1 cellular context compared by ENCODE assay signal in the genomic region with DNA sequence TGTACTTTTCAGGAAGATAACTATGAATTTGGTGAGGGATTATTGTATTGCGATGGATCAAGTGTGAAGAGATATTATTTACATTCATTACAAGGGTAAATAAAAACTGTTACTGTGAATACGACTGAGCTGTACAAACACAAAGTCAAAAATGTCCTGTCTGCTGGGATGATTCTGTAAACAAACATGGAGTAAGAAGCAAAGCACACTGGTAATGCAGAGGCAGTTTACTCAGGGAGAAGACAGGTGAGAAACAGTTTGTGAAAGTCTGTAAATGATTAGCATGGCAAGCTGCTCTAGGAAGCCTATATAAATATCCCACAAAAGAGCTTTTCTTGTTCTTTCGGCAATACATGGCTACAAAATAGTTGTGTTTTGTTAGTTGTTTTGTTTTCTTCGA.
TF ChIP-seq lines count a peak whose summit lies in the region.

No MANE protein-coding gene starts in this region.

TF ChIP-seq in WTC11, 78 proteins besides CTCF, POLR2A, EP300 and RAD21 (continued from another document):
- TF ChIP-seq, protein P1, sequence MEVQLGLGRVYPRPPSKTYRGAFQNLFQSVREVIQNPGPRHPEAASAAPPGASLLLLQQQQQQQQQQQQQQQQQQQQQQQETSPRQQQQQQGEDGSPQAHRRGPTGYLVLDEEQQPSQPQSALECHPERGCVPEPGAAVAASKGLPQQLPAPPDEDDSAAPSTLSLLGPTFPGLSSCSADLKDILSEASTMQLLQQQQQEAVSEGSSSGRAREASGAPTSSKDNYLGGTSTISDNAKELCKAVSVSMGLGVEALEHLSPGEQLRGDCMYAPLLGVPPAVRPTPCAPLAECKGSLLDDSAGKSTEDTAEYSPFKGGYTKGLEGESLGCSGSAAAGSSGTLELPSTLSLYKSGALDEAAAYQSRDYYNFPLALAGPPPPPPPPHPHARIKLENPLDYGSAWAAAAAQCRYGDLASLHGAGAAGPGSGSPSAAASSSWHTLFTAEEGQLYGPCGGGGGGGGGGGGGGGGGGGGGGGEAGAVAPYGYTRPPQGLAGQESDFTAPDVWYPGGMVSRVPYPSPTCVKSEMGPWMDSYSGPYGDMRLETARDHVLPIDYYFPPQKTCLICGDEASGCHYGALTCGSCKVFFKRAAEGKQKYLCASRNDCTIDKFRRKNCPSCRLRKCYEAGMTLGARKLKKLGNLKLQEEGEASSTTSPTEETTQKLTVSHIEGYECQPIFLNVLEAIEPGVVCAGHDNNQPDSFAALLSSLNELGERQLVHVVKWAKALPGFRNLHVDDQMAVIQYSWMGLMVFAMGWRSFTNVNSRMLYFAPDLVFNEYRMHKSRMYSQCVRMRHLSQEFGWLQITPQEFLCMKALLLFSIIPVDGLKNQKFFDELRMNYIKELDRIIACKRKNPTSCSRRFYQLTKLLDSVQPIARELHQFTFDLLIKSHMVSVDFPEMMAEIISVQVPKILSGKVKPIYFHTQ (CRISPR knock-in tag; IDR thresholded peaks at IDR 0.05): no peak
- TF ChIP-seq CREM (CRISPR knock-in tag; IDR thresholded peaks at IDR 0.05) (no peak), TCF7 (CRISPR knock-in tag; IDR thresholded peaks at IDR 0.05; ENCODE audit: low read depth) (no peak), ELF4 (CRISPR knock-in tag; IDR thresholded peaks at IDR 0.05; ENCODE audit: low read depth) (no peak), RELA (CRISPR knock-in tag; IDR thresholded peaks at IDR 0.05; ENCODE audit: borderline replicate concordance) (no peak)
- TF ChIP-seq, protein P2, sequence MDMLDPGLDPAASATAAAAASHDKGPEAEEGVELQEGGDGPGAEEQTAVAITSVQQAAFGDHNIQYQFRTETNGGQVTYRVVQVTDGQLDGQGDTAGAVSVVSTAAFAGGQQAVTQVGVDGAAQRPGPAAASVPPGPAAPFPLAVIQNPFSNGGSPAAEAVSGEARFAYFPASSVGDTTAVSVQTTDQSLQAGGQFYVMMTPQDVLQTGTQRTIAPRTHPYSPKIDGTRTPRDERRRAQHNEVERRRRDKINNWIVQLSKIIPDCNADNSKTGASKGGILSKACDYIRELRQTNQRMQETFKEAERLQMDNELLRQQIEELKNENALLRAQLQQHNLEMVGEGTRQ (CRISPR knock-in tag; IDR thresholded peaks at IDR 0.05): no peak
- TF ChIP-seq, protein P3, sequence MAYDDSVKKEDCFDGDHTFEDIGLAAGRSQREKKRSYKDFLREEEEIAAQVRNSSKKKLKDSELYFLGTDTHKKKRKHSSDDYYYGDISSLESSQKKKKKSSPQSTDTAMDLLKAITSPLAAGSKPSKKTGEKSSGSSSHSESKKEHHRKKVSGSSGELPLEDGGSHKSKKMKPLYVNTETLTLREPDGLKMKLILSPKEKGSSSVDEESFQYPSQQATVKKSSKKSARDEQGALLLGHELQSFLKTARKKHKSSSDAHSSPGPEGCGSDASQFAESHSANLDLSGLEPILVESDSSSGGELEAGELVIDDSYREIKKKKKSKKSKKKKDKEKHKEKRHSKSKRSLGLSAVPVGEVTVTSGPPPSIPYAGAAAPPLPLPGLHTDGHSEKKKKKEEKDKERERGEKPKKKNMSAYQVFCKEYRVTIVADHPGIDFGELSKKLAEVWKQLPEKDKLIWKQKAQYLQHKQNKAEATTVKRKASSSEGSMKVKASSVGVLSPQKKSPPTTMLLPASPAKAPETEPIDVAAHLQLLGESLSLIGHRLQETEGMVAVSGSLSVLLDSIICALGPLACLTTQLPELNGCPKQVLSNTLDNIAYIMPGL (CRISPR knock-in tag; IDR thresholded peaks at IDR 0.05): no peak
- TF ChIP-seq, protein P4, sequence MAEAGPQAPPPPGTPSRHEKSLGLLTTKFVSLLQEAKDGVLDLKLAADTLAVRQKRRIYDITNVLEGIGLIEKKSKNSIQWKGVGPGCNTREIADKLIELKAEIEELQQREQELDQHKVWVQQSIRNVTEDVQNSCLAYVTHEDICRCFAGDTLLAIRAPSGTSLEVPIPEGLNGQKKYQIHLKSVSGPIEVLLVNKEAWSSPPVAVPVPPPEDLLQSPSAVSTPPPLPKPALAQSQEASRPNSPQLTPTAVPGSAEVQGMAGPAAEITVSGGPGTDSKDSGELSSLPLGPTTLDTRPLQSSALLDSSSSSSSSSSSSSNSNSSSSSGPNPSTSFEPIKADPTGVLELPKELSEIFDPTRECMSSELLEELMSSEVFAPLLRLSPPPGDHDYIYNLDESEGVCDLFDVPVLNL (CRISPR knock-in tag; IDR thresholded peaks at IDR 0.05; ENCODE audit: borderline replicate concordance, low read depth): no peak
- TF ChIP-seq, protein P5, sequence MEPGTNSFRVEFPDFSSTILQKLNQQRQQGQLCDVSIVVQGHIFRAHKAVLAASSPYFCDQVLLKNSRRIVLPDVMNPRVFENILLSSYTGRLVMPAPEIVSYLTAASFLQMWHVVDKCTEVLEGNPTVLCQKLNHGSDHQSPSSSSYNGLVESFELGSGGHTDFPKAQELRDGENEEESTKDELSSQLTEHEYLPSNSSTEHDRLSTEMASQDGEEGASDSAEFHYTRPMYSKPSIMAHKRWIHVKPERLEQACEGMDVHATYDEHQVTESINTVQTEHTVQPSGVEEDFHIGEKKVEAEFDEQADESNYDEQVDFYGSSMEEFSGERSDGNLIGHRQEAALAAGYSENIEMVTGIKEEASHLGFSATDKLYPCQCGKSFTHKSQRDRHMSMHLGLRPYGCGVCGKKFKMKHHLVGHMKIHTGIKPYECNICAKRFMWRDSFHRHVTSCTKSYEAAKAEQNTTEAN (CRISPR knock-in tag; IDR thresholded peaks at IDR 0.05): no peak
